Comparison of ENCODE assay signal across 9 cellular contexts in genomic region chr11:94732617-94733292, GRCh38. TPM values are rescaled to one million over a fixed set of nuclear protein-coding genes. Genes with fewer than 3 reads are reported as not detected.
DNase-seq lines count a peak whose midpoint lies in the region; ATAC-seq and TF ChIP-seq lines count a peak whose summit lies in the region.
"Had no signal": no experiment of that assay in that cellular context is flagged by ENCODE, and none has a peak within 500 bp of the region (broad histone marks: within the 10 kb centered on the region; RNA-seq: fewer than 3 reads in every experiment).

No MANE protein-coding gene starts in this region.

- H3K27me3 Mint-ChIP-seq in neural crest cell (ENCODE audit: low read depth): no peaks in the 10 kb centered on the region
- H3K27me3 Mint-ChIP-seq in type B pancreatic cell: no peaks in the 10 kb centered on the region

- ATAC-seq in esophagus mucosa: peak; percentile 57
- ATAC-seq in GM19351 (IDR thresholded peaks at IDR 0.05; ENCODE audit: unreplicated experiment): no peak
- ATAC-seq in HG03135 (IDR thresholded peaks at IDR 0.05; ENCODE audit: unreplicated experiment): no peak

- no peak for TF ChIP-seq CTCF in neural crest cell (conservative IDR thresholded peaks at IDR 0.05)
- no peak for TF ChIP-seq CTCF in type B pancreatic cell (conservative IDR thresholded peaks at IDR 0.05)

- no peaks in the 10 kb centered on the region for H3K9me3 Mint-ChIP-seq in neural crest cell
- H3K9me3 Mint-ChIP-seq in type B pancreatic cell: no peaks in the 10 kb centered on the region
- H3K9me3 Mint-ChIP-seq: T-helper 1 cell treated with Interleukin-12 subunit alpha and Interleukin-12 subunit beta and Interleukin-4 antibody, amounts not matched to agents 30 μg/mL and 1 μg/mL, for 36 hours had no signal

- H3K36me3 Mint-ChIP-seq in neural crest cell (ENCODE audit: low read depth): no peaks in the 10 kb centered on the region
- no peaks in the 10 kb centered on the region for H3K36me3 Mint-ChIP-seq in type B pancreatic cell

- H3K4me3 Mint-ChIP-seq in neural crest cell (no peak overlapping the region), type B pancreatic cell (no peak overlapping the region)
- H3K4me3 Mint-ChIP-seq: T-helper 1 cell treated with Interleukin-12 subunit alpha and Interleukin-12 subunit beta and Interleukin-4 antibody, amounts not matched to agents 30 μg/mL and 1 μg/mL, for 36 hours had no signal

- peak; percentile 72 for DNase-seq in DMS153 (lab: John Stamatoyannopoulos, UW)
- DNase-seq in neural crest cell (ENCODE audit: low read depth, low spot score): no peak
- DNase-seq in type B pancreatic cell (ENCODE audit: extremely low spot score, unreplicated experiment): no peak
- no peak for DNase-seq in activated CD8-positive, alpha-beta memory T cell treated with anti-CD3 and anti-CD28 coated beads, Interleukin-2, amount 50 U/mL, for 48 hours

- H3K4me1 Mint-ChIP-seq in neural crest cell (peaks cover 41% of the 10 kb centered on the region), type B pancreatic cell (ENCODE audit: unreplicated experiment) (peaks cover 36% of the 10 kb centered on the region)

- H3K27ac Mint-ChIP-seq in neural crest cell (ENCODE audit: unreplicated experiment) (peak overlapping the region; percentile 20), type B pancreatic cell (no peak overlapping the region)
- H3K27ac Mint-ChIP-seq: T-helper 1 cell treated with Interleukin-12 subunit alpha and Interleukin-12 subunit beta and Interleukin-4 antibody, amounts not matched to agents 30 μg/mL and 1 μg/mL, for 36 hours had no signal

TF ChIP-seq in PFSK-1, 5 proteins besides CTCF, POLR2A, EP300 and RAD21:
- TF ChIP-seq POLR2AphosphoS5 (IDR thresholded peaks at IDR 0.05; ENCODE audit: low read depth, low read length) (no peak; the same call in 1 of the 2 replicates), TAF1 (IDR thresholded peaks at IDR 0.05; ENCODE audit: borderline replicate concordance, insufficient read depth, low read length) (no peak), FOXP2 (optimal IDR thresholded peaks at IDR 0.05; ENCODE audit: borderline replicate concordance, extremely low read depth, extremely low read length, insufficient read depth) (peak; percentile 56), REST (IDR thresholded peaks at IDR 0.05; ENCODE audit: insufficient read depth in 1 of 2, low read depth in 2 of 2, low read length in 2 of 2) (peak in 1 of 2 experiments; percentile 78; a peak in 2 of 4 replicates), SIN3A (IDR thresholded peaks at IDR 0.05; ENCODE audit: borderline replicate concordance, insufficient read depth, low read length) (peak; percentile 94; the same call in 1 of the 2 replicates)

RNA-seq across cellular contexts. Expression of gene AMOTL1, which starts 35.4 kb away (rescaled TPM):
- 43.4 TPM for polyA plus RNA-seq in PFSK-1 (2012; ENCODE audit: insufficient read length, low read depth)
- total RNA-seq in esophagus mucosa: 52.4 TPM
- total RNA-seq in neural crest cell: 67.5 and 69.0 TPM in 2 replicates
- 64.8 and 93.5 TPM in 2 replicates for total RNA-seq in type B pancreatic cell (ENCODE audit: low replicate concordance)
